ENCODE assay signal across 1 cellular context in genomic region chr18:10321987-10322386, GRCh38.
TF ChIP-seq lines count a peak whose summit lies in the region.

No MANE protein-coding gene starts in this region.

TF ChIP-seq in GM23338, 12 proteins besides CTCF, POLR2A, EP300 and RAD21 (continued from another document):
- TF ChIP-seq, protein P1, sequence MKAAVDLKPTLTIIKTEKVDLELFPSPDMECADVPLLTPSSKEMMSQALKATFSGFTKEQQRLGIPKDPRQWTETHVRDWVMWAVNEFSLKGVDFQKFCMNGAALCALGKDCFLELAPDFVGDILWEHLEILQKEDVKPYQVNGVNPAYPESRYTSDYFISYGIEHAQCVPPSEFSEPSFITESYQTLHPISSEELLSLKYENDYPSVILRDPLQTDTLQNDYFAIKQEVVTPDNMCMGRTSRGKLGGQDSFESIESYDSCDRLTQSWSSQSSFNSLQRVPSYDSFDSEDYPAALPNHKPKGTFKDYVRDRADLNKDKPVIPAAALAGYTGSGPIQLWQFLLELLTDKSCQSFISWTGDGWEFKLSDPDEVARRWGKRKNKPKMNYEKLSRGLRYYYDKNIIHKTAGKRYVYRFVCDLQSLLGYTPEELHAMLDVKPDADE (IDR thresholded peaks at IDR 0.05): no peak
- no peak for TF ChIP-seq ZNF114 (CRISPR knock-in tag; IDR thresholded peaks at IDR 0.05)
- TF ChIP-seq, protein P2, sequence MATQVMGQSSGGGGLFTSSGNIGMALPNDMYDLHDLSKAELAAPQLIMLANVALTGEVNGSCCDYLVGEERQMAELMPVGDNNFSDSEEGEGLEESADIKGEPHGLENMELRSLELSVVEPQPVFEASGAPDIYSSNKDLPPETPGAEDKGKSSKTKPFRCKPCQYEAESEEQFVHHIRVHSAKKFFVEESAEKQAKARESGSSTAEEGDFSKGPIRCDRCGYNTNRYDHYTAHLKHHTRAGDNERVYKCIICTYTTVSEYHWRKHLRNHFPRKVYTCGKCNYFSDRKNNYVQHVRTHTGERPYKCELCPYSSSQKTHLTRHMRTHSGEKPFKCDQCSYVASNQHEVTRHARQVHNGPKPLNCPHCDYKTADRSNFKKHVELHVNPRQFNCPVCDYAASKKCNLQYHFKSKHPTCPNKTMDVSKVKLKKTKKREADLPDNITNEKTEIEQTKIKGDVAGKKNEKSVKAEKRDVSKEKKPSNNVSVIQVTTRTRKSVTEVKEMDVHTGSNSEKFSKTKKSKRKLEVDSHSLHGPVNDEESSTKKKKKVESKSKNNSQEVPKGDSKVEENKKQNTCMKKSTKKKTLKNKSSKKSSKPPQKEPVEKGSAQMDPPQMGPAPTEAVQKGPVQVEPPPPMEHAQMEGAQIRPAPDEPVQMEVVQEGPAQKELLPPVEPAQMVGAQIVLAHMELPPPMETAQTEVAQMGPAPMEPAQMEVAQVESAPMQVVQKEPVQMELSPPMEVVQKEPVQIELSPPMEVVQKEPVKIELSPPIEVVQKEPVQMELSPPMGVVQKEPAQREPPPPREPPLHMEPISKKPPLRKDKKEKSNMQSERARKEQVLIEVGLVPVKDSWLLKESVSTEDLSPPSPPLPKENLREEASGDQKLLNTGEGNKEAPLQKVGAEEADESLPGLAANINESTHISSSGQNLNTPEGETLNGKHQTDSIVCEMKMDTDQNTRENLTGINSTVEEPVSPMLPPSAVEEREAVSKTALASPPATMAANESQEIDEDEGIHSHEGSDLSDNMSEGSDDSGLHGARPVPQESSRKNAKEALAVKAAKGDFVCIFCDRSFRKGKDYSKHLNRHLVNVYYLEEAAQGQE (IDR thresholded peaks at IDR 0.05; ENCODE audit: unreplicated experiment): no peak
- TF ChIP-seq JUNB (IDR thresholded peaks at IDR 0.05; ENCODE audit: unreplicated experiment): no peak
- no peak for TF ChIP-seq STAT1 (IDR thresholded peaks at IDR 0.05; ENCODE audit: unreplicated experiment)
- no peak for TF ChIP-seq CREB1 (CRISPR knock-in tag; IDR thresholded peaks at IDR 0.05; ENCODE audit: low read depth)
- no peak for TF ChIP-seq EZH2phosphoT487 (IDR thresholded peaks at IDR 0.05; ENCODE audit: unreplicated experiment)
- TF ChIP-seq ZNF331 (CRISPR knock-in tag; IDR thresholded peaks at IDR 0.05; ENCODE audit: low read depth): no peak
- TF ChIP-seq EZH2 (IDR thresholded peaks at IDR 0.05; ENCODE audit: low read depth, unreplicated experiment): no peak
